ENCODE assay signal across 10 cellular contexts in the genomic region with DNA sequence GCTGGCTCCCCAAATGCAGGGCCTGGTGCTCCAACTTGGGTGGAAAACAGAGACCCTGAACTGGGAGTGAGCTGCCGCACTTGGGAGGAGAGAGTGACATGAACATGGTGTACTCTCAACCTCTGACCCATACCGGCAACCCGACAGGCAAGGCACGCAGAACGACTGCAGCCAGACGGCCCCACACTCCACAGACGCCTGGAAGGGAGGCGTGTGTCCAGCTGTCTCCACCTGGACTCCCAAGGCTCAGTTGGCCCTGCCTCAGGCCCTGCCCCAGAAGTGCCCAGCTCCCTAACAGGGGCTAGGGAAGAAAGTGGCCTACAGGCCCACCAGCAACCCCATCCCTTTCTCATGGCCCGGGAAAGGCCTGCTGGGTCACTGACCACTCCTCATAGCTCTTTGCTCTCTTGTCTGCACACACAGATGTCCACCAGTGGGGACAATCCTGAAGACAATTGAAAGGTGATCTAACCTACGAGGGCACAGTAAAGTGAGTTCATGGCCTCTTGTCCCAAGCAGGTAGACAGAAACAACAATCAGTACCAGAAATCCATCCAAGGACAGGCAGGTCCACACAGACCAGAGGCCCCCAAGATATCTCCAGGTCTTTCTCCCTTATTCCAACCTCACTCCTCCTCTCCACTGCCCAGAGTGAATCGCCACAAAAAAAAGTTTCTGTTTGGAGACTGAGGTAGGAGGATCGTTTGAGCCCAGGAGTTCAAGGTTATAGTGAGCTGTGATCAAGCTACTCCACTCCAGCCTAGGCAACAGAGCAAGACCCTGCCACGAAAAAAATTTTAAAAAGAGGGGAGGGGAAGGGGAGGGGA. TPM values are rescaled to one million over a fixed set of nuclear protein-coding genes. Genes with fewer than 3 reads are reported as not detected.
DNase-seq lines count a peak whose midpoint lies in the region; ATAC-seq and TF ChIP-seq lines count a peak whose summit lies in the region.
"Had no signal": no experiment of that assay in that cellular context is flagged by ENCODE, and none has a peak within 500 bp of the region (broad histone marks: within the 10 kb centered on the region; RNA-seq: fewer than 3 reads in every experiment).

No MANE protein-coding gene starts in this region.

- H3K4me1 ChIP-seq in H9 (ENCODE audit: insufficient read depth, low read length) (peaks cover 2% of the 10 kb centered on the region; the same call in 1 of the 2 replicates), right atrium auricular region (peaks cover 0 to 96% of the 10 kb centered on the region in 2 donors), skeletal muscle satellite cell (ENCODE audit: control insufficient read depth, insufficient read depth, low read length) (peaks cover 40% of the 10 kb centered on the region)

- H4K8ac ChIP-seq in H9 (replicated peaks; ENCODE audit: insufficient read length, low read depth, low read length) = no peak overlapping the region

- H3K9ac ChIP-seq in H9 (ENCODE audit: extremely low read depth, insufficient read length, low read length) = no peak overlapping the region
- H3K9ac ChIP-seq in skeletal muscle satellite cell (ENCODE audit: low read depth, low read length) = no peak overlapping the region

- no peaks in the 10 kb centered on the region for H3K27me3 Mint-ChIP-seq in H9 (ENCODE audit: low read depth)
- H3K27me3 Mint-ChIP-seq in activated T-helper 17 cell treated with anti-CD3 and anti-CD28 coated beads, Interleukin-2, amount 50 U/mL, for 72 hours = no peaks in the 10 kb centered on the region
- H3K27me3 Mint-ChIP-seq in glutamatergic neuron (ENCODE audit: unreplicated experiment) = peaks cover 10% of the 10 kb centered on the region
- H3K27me3 Mint-ChIP-seq: stimulated activated naive B cell treated with anti-CD40 and anti-IgM and Interleukin-4, amounts not matched to agents 10 μg/mL and 1 μg/mL and 100 μg/mL, for 72 hours had no signal

- H3K9me3 ChIP-seq in H9 (ENCODE audit: control insufficient read depth, low read depth, low read length) = no peaks in the 10 kb centered on the region
- no peaks in the 10 kb centered on the region for H3K9me3 ChIP-seq in right atrium auricular region
- H3K9me3 ChIP-seq in skeletal muscle satellite cell (replicated peaks; ENCODE audit: low read length) = no peaks in the 10 kb centered on the region

- H2BK120ac ChIP-seq in H9 (ENCODE audit: low read depth, low read length, poor library complexity, severe bottlenecking) = no peak overlapping the region

- no peak overlapping the region for H3K4ac ChIP-seq in H9 (ENCODE audit: low read depth, low read length)

- H3K27ac Mint-ChIP-seq in H9 (peak overlapping the region; percentile 44 to 87 (median 53); a peak in 3 of 7 replicates), glutamatergic neuron (ENCODE audit: unreplicated experiment) (no peak overlapping the region)
- H3K27ac Mint-ChIP-seq in activated T-helper 17 cell treated with anti-CD3 and anti-CD28 coated beads, Interleukin-2, amount 50 U/mL, for 72 hours = peak overlapping the region; percentile 94

- peaks cover 3% of the 10 kb centered on the region for H3K79me1 ChIP-seq in H9 (ENCODE audit: insufficient read depth, low read depth, low read length, poor library complexity, severe bottlenecking)

- H3K14ac ChIP-seq in H9 (ENCODE audit: insufficient read depth, low read length) = no peak overlapping the region

- H3K4me1 Mint-ChIP-seq in H9 (peaks cover 37 to 40% of the 10 kb centered on the region in 2 experiments), glutamatergic neuron (ENCODE audit: low read depth, unreplicated experiment) (peaks cover 17% of the 10 kb centered on the region)
- peaks cover 29% of the 10 kb centered on the region for H3K4me1 Mint-ChIP-seq in activated T-helper 17 cell treated with anti-CD3 and anti-CD28 coated beads, Interleukin-2, amount 50 U/mL, for 72 hours

- no peak overlapping the region for H2BK5ac ChIP-seq in H9 (ENCODE audit: insufficient read length, low read length)

- no peak overlapping the region for H3K4me3 ChIP-seq in right atrium auricular region
- H3K4me3 ChIP-seq in skeletal muscle satellite cell (ENCODE audit: low read length) = no peak overlapping the region

- no peak overlapping the region for H2BK12ac ChIP-seq in H9 (ENCODE audit: insufficient read length, low read depth, low read length)

- H3K23ac ChIP-seq in H9 (ENCODE audit: insufficient read length, low read depth, low read length) = no peak overlapping the region

- H3K4me2 ChIP-seq in H9 (ENCODE audit: insufficient read depth, insufficient read length, low read length) = no peak overlapping the region
- peak overlapping the region; percentile 42 for H3K4me2 ChIP-seq in skeletal muscle satellite cell (ENCODE audit: low read length)

- no peak overlapping the region for H3K56ac ChIP-seq in H9 (ENCODE audit: insufficient read length, low read depth, low read length)

- H3K9me3 Mint-ChIP-seq in H9 (no peaks in the 10 kb centered on the region), glutamatergic neuron (ENCODE audit: unreplicated experiment) (peaks cover 5% of the 10 kb centered on the region)
- H3K9me3 Mint-ChIP-seq in activated T-helper 17 cell treated with anti-CD3 and anti-CD28 coated beads, Interleukin-2, amount 50 U/mL, for 72 hours = no peaks in the 10 kb centered on the region
- H3K9me3 Mint-ChIP-seq: stimulated activated naive B cell treated with anti-CD40 and anti-IgM and Interleukin-4, amounts not matched to agents 10 μg/mL and 1 μg/mL and 100 μg/mL, for 72 hours had no signal

- H3K27ac ChIP-seq in H9 (ENCODE audit: insufficient read length, low read depth, low read length) (no peak overlapping the region), right atrium auricular region (peak overlapping the region; percentile 78 to 86)

- H3K4me3 Mint-ChIP-seq in H9 = no peak overlapping the region
- H3K4me3 Mint-ChIP-seq in activated T-helper 17 cell treated with anti-CD3 and anti-CD28 coated beads, Interleukin-2, amount 50 U/mL, for 72 hours = peak overlapping the region; percentile 88
- H3K4me3 Mint-ChIP-seq in glutamatergic neuron (ENCODE audit: unreplicated experiment) = no peak overlapping the region
- H3K4me3 Mint-ChIP-seq: stimulated activated naive B cell treated with anti-CD40 and anti-IgM and Interleukin-4, amounts not matched to agents 10 μg/mL and 1 μg/mL and 100 μg/mL, for 72 hours had no signal

- H3K36me3 ChIP-seq in right atrium auricular region = no peaks in the 10 kb centered on the region
- H3K36me3 ChIP-seq in skeletal muscle satellite cell (ENCODE audit: insufficient read depth, low read length) = no peaks in the 10 kb centered on the region

- H3K23me2 ChIP-seq in H9 (ENCODE audit: insufficient read length, low read depth, low read length, poor library complexity, severe bottlenecking) = no peaks in the 10 kb centered on the region

- H3T11ph ChIP-seq in H9 (ENCODE audit: low read length) = no peak overlapping the region

- H2BK20ac ChIP-seq in H9 (ENCODE audit: low read depth, low read length, poor library complexity, severe bottlenecking) = no peak overlapping the region

- no peak for ATAC-seq in activated T-helper 17 cell treated with anti-CD3 and anti-CD28 coated beads, Interleukin-2, amount 50 U/mL, for 72 hours (replicated peaks)
- ATAC-seq: stimulated activated naive B cell treated with anti-CD40 and anti-IgM and Interleukin-4, amounts not matched to agents 10 μg/mL and 1 μg/mL and 100 μg/mL, for 72 hours had no signal

- no peak overlapping the region for H3K18ac ChIP-seq in H9 (ENCODE audit: insufficient read length, low read depth, low read length)

- no CpG with 5 or more reads among the region's 13 CpGs for WGBS in H9 (ENCODE audit: extremely low coverage, insufficient read length, low lambda C conversion rate)

- H2AFZ ChIP-seq in H9 (ENCODE audit: low read length) = no peak overlapping the region

- TF ChIP-seq CTCF in H9 (conservative IDR thresholded peaks at IDR 0.05) (no peak), right atrium auricular region (IDR thresholded peaks at IDR 0.05) (no peak), glutamatergic neuron (IDR thresholded peaks at IDR 0.05; ENCODE audit: partially characterized antibody, unreplicated experiment) (no peak)

- DNase-seq in H9 (no peak), right atrium auricular region (ENCODE audit: low spot score) (no peak), epidermal melanocyte (ENCODE audit: insufficient read length, low spot score) (no peak), glutamatergic neuron (no peak), glomerular visceral epithelial cell (ENCODE audit: extremely low spot score) (no peak), inferior parietal cortex (ENCODE audit: extremely low spot score) (no peak)
- DNase-seq: NCI-H69; stimulated activated naive B cell treated with anti-CD40 and anti-IgM and Interleukin-4, amounts not matched to agents 10 μg/mL and 1 μg/mL and 100 μg/mL, for 72 hours had no signal

- no peak overlapping the region for H4K91ac ChIP-seq in H9 (ENCODE audit: insufficient read length, low read depth, low read length)

- H2BK15ac ChIP-seq in H9 (ENCODE audit: low read depth, low read length) = no peak overlapping the region

- H4K20me1 ChIP-seq in H9 (ENCODE audit: control insufficient read depth, insufficient read depth, insufficient read length) = peaks cover 2% of the 10 kb centered on the region

- peaks cover 2% of the 10 kb centered on the region; the same call in 1 of the 2 replicates for H3K79me2 ChIP-seq in H9 (ENCODE audit: insufficient read depth, low read length)

- no peak overlapping the region for H2AK5ac ChIP-seq in H9 (ENCODE audit: insufficient read length, low read length)

- H3K27me3 ChIP-seq in H9 (ENCODE audit: insufficient read depth, low read length) = no peaks in the 10 kb centered on the region
- no peaks in the 10 kb centered on the region for H3K27me3 ChIP-seq in right atrium auricular region
- no peaks in the 10 kb centered on the region for H3K27me3 ChIP-seq in skeletal muscle satellite cell (ENCODE audit: control insufficient read depth, insufficient read depth, low read length)

- H3K36me3 Mint-ChIP-seq in H9 (ENCODE audit: insufficient read depth in 1 of 3, low read depth in 3 of 3) (no peaks in the 10 kb centered on the region; a peak in 1 of 7 replicates), glutamatergic neuron (ENCODE audit: unreplicated experiment) (no peaks in the 10 kb centered on the region)
- H3K36me3 Mint-ChIP-seq in activated T-helper 17 cell treated with anti-CD3 and anti-CD28 coated beads, Interleukin-2, amount 50 U/mL, for 72 hours (ENCODE audit: low read depth) = no peaks in the 10 kb centered on the region

- H4K5ac ChIP-seq in H9 (ENCODE audit: insufficient read length, low read depth, low read length) = no peak overlapping the region

RNA-seq across cellular contexts. Expression of a gene that starts 28.2 kb away (rescaled TPM):
- total RNA-seq in H9 (2021) (15.5 and 17.0 TPM in 2 replicates), right atrium auricular region (10 to 100 TPM; 12.4 to 17.5 TPM), glutamatergic neuron (ENCODE audit: unreplicated experiment) (11.6 TPM)
- total RNA-seq in activated T-helper 17 cell treated with anti-CD3 and anti-CD28 coated beads, Interleukin-2, amount 50 U/mL, for 72 hours = 10 to 100 TPM; 23.7 to 41.8 TPM
- 11.8 and 12.2 TPM in 2 replicates for total RNA-seq in skeletal muscle satellite cell (2012; rRNA removed)

RNA-seq across cellular contexts. Expression of a gene that starts 49.7 kb away (rescaled TPM):
- total RNA-seq in H9 (2021) (308 and 310 TPM in 2 replicates), right atrium auricular region (100 to 1,000 TPM; 192 to 345 TPM), glutamatergic neuron (ENCODE audit: unreplicated experiment) (203 TPM)
- 100 to 1,000 TPM; 222 to 320 TPM for total RNA-seq in activated T-helper 17 cell treated with anti-CD3 and anti-CD28 coated beads, Interleukin-2, amount 50 U/mL, for 72 hours
- total RNA-seq in skeletal muscle satellite cell (2012; rRNA removed) = 170 and 228 TPM in 2 replicates

RNA-seq across cellular contexts. Expression of a gene that starts 55.7 kb away (rescaled TPM):
- total RNA-seq in H9 (2021) = 241 and 255 TPM in 2 replicates
- 10 to 100 TPM; 15.9 to 22.0 TPM for total RNA-seq in activated T-helper 17 cell treated with anti-CD3 and anti-CD28 coated beads, Interleukin-2, amount 50 U/mL, for 72 hours
- total RNA-seq in right atrium auricular region = 10 to 100 TPM; 24.1 to 49.4 TPM
- total RNA-seq in skeletal muscle satellite cell (2012; rRNA removed) = 2.0 and 5.1 TPM in 2 replicates
- 111 TPM for total RNA-seq in glutamatergic neuron (ENCODE audit: unreplicated experiment)
